ENCODE assay signal across 1 cellular context in genomic region chr11:106133529-106133928, GRCh38.
TF ChIP-seq lines count a peak whose summit lies in the region.

No MANE protein-coding gene starts in this region.

TF ChIP-seq in endothelial cell of umbilical vein, 7 proteins besides CTCF, POLR2A, EP300 and RAD21:
- TF ChIP-seq POLR2AphosphoS5 (IDR thresholded peaks at IDR 0.05; ENCODE audit: insufficient read depth, low read depth, low read length) (no peak), MAX (IDR thresholded peaks at IDR 0.05; ENCODE audit: insufficient read depth, insufficient read length) (no peak), FOS (IDR thresholded peaks at IDR 0.05; ENCODE audit: borderline replicate concordance, insufficient read depth, low read length) (no peak), MYC (IDR thresholded peaks at IDR 0.05; ENCODE audit: low read depth, low read length) (no peak), JUN (IDR thresholded peaks at IDR 0.05; ENCODE audit: borderline replicate concordance, insufficient read depth, insufficient read length, low read depth) (no peak), EZH2 (IDR thresholded peaks at IDR 0.05; ENCODE audit: borderline replicate concordance, low read depth, low read length, severe bottlenecking) (no peak)
TF ChIP-seq in endothelial cell of umbilical vein: peak in this region for 0.
